Comparison of ENCODE assay signal across 29 cellular contexts in genomic region chr16:5002699-5003143, GRCh38. TPM values are rescaled to one million over a fixed set of nuclear protein-coding genes. Genes with fewer than 3 reads are reported as not detected.
"Had no signal": no experiment of that assay in that cellular context is flagged by ENCODE, and none has a peak within 500 bp of the region (broad histone marks: within the 10 kb centered on the region; RNA-seq: fewer than 3 reads in every experiment).

No MANE protein-coding gene starts in this region.

- H3K4me1 Mint-ChIP-seq: mesothelial cell of epicardium, natural killer cell had no signal

- DNase-seq: activated CD4-positive, alpha-beta T cell treated with anti-CD3 and anti-CD28 coated beads for 4 hours; activated CD4-positive, alpha-beta T cell treated with anti-CD3 and anti-CD28 coated beads, Interleukin-2, amount 50 U/mL, for 48 hours; activated CD4-positive, CD25-positive, alpha-beta regulatory T cell; activated CD8-positive, alpha-beta memory T cell treated with anti-CD3 and anti-CD28 coated beads, Interleukin-2, amount 50 U/mL, for 48 hours; activated naive CD4-positive, alpha-beta T cell; activated T-cell treated with anti-CD3 and anti-CD28 coated beads, Interleukin-2, amount 50 U/mL, for 4 hours; adrenal gland; effector CD8-positive, alpha-beta T cell; foreskin keratinocyte; hippocampal formation; kidney glomerular epithelial cell; mammary epithelial cell; natural killer cell; stimulated activated CD4-positive, alpha-beta T cell treated with anti-CD3 and anti-CD28 coated beads, Interleukin-4, amount 100 ng/mL, for 24 hours; stimulated activated naive CD8-positive, alpha-beta T cell treated with anti-CD3 and anti-CD28 coated beads, Interleukin-15, Interleukin-2, amounts not matched to agents 100 U/mL and 50 U/mL, for 24 hours; substantia nigra; T-helper 1 cell; tibial artery; uterus had no signal

- H3K9me3 ChIP-seq: adrenal gland, left lung, tibial artery, uterus had no signal

- H3K4me3 ChIP-seq: adrenal gland, left lung, tibial artery, uterus had no signal

- H3K9me3 Mint-ChIP-seq: activated T-cell treated with anti-CD3 and anti-CD28 coated beads, Interleukin-2, amount 50 U/mL, for 4 hours; activated T-helper 2 cell treated with anti-CD3 and anti-CD28 coated beads, Interferon-gamma antibody, Interleukin-2, Interleukin-4, amounts not matched to agents 10 μg/mL and 5 μg/mL and 100 μg/mL, durations not matched to agents 14 hours and 24 hours and 36 hours; dendritic cell treated with granulocyte-macrophage colony-stimulating factor and Interleukin-4, amounts not matched to agents 40 ng/mL and 50 ng/mL, for 4 days; mesothelial cell of epicardium; natural killer cell had no signal

- H3K4me3 Mint-ChIP-seq: activated naive CD8-positive, alpha-beta T cell; activated T-cell treated with anti-CD3 and anti-CD28 coated beads, Interleukin-2, amount 50 U/mL, for 4 hours; dendritic cell treated with granulocyte-macrophage colony-stimulating factor and Interleukin-4, amounts not matched to agents 40 ng/mL and 50 ng/mL, for 4 days; mesothelial cell of epicardium; natural killer cell had no signal

- ATAC-seq: activated T-cell treated with anti-CD3 and anti-CD28 coated beads, Interleukin-2, amount 50 U/mL, for 4 hours; foreskin keratinocyte; left lung; natural killer cell; stimulated activated naive CD8-positive, alpha-beta T cell treated with anti-CD3 and anti-CD28 coated beads, Interleukin-15, Interleukin-2, amounts not matched to agents 100 U/mL and 50 U/mL, for 24 hours had no signal

- H3K27me3 ChIP-seq: adrenal gland, foreskin keratinocyte, uterus had no signal

- H3K4me1 ChIP-seq: adrenal gland, foreskin keratinocyte, left lung, tibial artery, uterus had no signal

- H3K27ac ChIP-seq: adrenal gland, foreskin keratinocyte, left lung, tibial artery, uterus had no signal

- H3K36me3 Mint-ChIP-seq: activated naive CD8-positive, alpha-beta T cell; mesothelial cell of epicardium; natural killer cell had no signal

- H3K27ac Mint-ChIP-seq: activated naive CD8-positive, alpha-beta T cell; activated T-helper 2 cell treated with anti-CD3 and anti-CD28 coated beads, Interferon-gamma antibody, Interleukin-2, Interleukin-4, amounts not matched to agents 10 μg/mL and 5 μg/mL and 100 μg/mL, durations not matched to agents 14 hours and 24 hours and 36 hours; dendritic cell treated with granulocyte-macrophage colony-stimulating factor and Interleukin-4, amounts not matched to agents 40 ng/mL and 50 ng/mL, for 4 days; mesothelial cell of epicardium; natural killer cell had no signal

- H3K36me3 ChIP-seq: adrenal gland, left lung, tibial artery, uterus had no signal

- FAIRE-seq: bronchial epithelial cell, TTC549 had no signal

RNA-seq across cellular contexts. Expression of gene SEC14L5, which starts 44.6 kb away (rescaled TPM):
- total RNA-seq: activated CD8-positive, alpha-beta memory T cell treated with anti-CD3 and anti-CD28 coated beads for 36 hours; activated T-cell treated with anti-CD3 and anti-CD28 coated beads, Interleukin-2, amount 50 U/mL, for 4 hours; activated T-helper 2 cell treated with anti-CD3 and anti-CD28 coated beads, Interferon-gamma antibody, Interleukin-2, Interleukin-4, amounts not matched to agents 10 μg/mL and 5 μg/mL and 100 μg/mL, durations not matched to agents 14 hours and 24 hours and 36 hours; chondrocyte; foreskin keratinocyte; glomerular endothelial cell had no signal
- polyA plus RNA-seq: foreskin keratinocyte had no signal
